ENCODE assay signal across 22 cellular contexts in the genomic region with DNA sequence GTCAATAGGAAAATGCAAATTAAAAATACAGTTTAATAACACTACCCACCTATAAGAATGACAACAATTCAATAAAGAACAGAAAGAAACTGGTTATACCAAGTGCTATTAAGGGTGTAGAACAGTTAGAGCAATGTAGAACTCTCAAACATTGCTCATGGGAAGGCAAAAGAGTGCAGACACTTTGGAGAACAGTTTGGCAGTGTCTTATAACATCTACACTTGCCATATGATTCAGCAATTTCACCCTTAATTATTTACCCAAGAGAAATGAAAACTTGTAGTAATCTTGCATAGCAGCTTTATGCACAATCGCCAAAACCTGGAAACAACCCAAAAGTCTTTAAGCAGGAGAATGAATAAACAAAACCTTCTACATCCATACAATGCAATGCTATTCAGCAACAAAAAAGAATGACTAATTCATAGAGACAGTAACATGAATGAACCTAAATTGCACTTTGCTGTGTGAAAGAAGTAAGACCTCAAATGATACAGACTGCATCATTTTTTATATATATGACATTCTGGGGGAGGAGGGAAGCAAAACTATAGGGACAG.
DNase-seq lines count a peak whose midpoint lies in the region; ATAC-seq, FAIRE-seq and TF ChIP-seq lines count a peak whose summit lies in the region.
"Had no signal": no experiment of that assay in that cellular context is flagged by ENCODE, and none has a peak within 500 bp of the region (broad histone marks: within the 10 kb centered on the region; RNA-seq: fewer than 3 reads in every experiment).

No MANE protein-coding gene starts in this region.

- no peak for FAIRE-seq in bronchial epithelial cell (lab: Jason Lieb, UNC)
- FAIRE-seq: frontal cortex had no signal

- no peak for TF ChIP-seq CTCF in bronchial epithelial cell (IDR thresholded peaks at IDR 0.05; ENCODE audit: insufficient read depth, low read length, severe bottlenecking)

- no peaks in the 10 kb centered on the region for H3K27me3 ChIP-seq in bronchial epithelial cell (ENCODE audit: control insufficient read depth, insufficient read depth, low read length)
- H3K27me3 ChIP-seq: body of pancreas, Peyer's patch had no signal

- ATAC-seq in HG02588 (IDR thresholded peaks at IDR 0.05; ENCODE audit: unreplicated experiment), result no peak
- ATAC-seq: body of pancreas, left ventricle myocardium superior had no signal

- in situ Hi-C loops in Caki2 (cut with HindIII; ENCODE audit: low pct_unique_long_range_greater_than_20kb, low sequenced_read_pairs), result no loop called here

- DNase-seq in Caki2 (ENCODE audit: low read depth) (peak; percentile 0), NCI-H446 treated with DMSO at 0.1 percent for 48 hours (lab: John Stamatoyannopoulos, UW) (peak; percentile 5), bronchial epithelial cell (ENCODE audit: low read depth) (peak; percentile 92), foreskin melanocyte (peak; percentile 67), HPDE6-E6E7 (ENCODE audit: extremely low spot score) (no peak), DMS53 (lab: John Stamatoyannopoulos, UW) (no peak), T-helper 2 cell (no peak)
- DNase-seq: activated CD4-positive, alpha-beta T cell treated with anti-CD3 and anti-CD28 coated beads, Interleukin-2, amount 50 U/mL, for 1 hour; activated naive CD4-positive, alpha-beta T cell treated with anti-CD3 and anti-CD28 coated beads for 36 hours; body of pancreas; Caco-2; GF-D8; left ventricle myocardium superior; NCI-H1092; NCI-H2171 treated with DMSO at 0.1 percent for 48 hours; NCI-H82; nucleus accumbens; Peyer's patch; stimulated activated CD4-positive, alpha-beta T cell treated with anti-CD3 and anti-CD28 coated beads, Interleukin-4, amount 100 ng/mL, for 4 hours; stimulated activated CD8-positive, alpha-beta memory T cell treated with anti-CD3 and anti-CD28 coated beads, Interleukin-4, amount 100 ng/mL, for 48 hours had no signal

- H3K4me3 ChIP-seq in bronchial epithelial cell (ENCODE audit: low read depth, low read length), result no peak overlapping the region
- H3K4me3 ChIP-seq: body of pancreas, Peyer's patch had no signal

- no peaks in the 10 kb centered on the region for H3K36me3 ChIP-seq in bronchial epithelial cell (ENCODE audit: control insufficient read depth, insufficient read depth, low read length)
- H3K36me3 ChIP-seq: Peyer's patch had no signal

Comparison
In these comparisons a context has a peak if more than half of its experiments do, and no peak if none do; other contexts are left out.
1. DNase-seq: peak in Caki2 (single experiment), NCI-H446 treated with DMSO at 0.1 percent for 48 hours (single experiment), bronchial epithelial cell (single experiment) and foreskin melanocyte (single experiment); none in HPDE6-E6E7 (single experiment), DMS53 (single experiment) and T-helper 2 cell (0 of 5).